In genomic region chr9:99782349-99782748, GRCh38 we compare ENCODE assay signal across 1 cellular context. TPM values are rescaled to one million over a fixed set of nuclear protein-coding genes. Genes with fewer than 3 reads are reported as not detected.
"Had no signal": no experiment of that assay in that cellular context is flagged by ENCODE, and none has a peak within 500 bp of the region (broad histone marks: within the 10 kb centered on the region; RNA-seq: fewer than 3 reads in every experiment).

No MANE protein-coding gene starts in this region.

RNA-seq across cellular contexts. Expression of gene NR4A3, which starts 39.3 kb away (rescaled TPM):
- total RNA-seq: PC-9 had no signal
